Comparison of ENCODE assay signal across 8 cellular contexts in genomic region chr2:195564625-195565135, GRCh38.
DNase-seq lines count a peak whose midpoint lies in the region; ATAC-seq and TF ChIP-seq lines count a peak whose summit lies in the region.
"Not testable (repeated sequence)": the region's sequence is repeated elsewhere in the genome, so short reads cannot be mapped to it uniquely, and the experiment has no call there.

No MANE protein-coding gene starts in this region.

- H3K4me1 ChIP-seq in Karpas-422 (ENCODE audit: low read length) = peaks cover 55% of the 10 kb centered on the region
- H3K4me1 ChIP-seq in mesenchymal stem cell (ENCODE audit: control insufficient read depth, insufficient read depth, low read depth, low read length) = not testable (repeated sequence)

- DNase-seq in CD4-positive, alpha-beta T cell; Karpas-422; T-helper 2 cell treated with Interferon-gamma antibody and Interleukin-4, amounts not matched to agents 5 μg/mL and 100 μg/mL, for 36 hours (ENCODE audit: low spot score); activated CD8-positive, alpha-beta memory T cell treated with anti-CD3 and anti-CD28 coated beads, Interleukin-2, amount 10 ng/mL, durations not matched to agents 7 days and 5 days; effector memory CD8-positive, alpha-beta T cell; mesenchymal stem cell: not testable (repeated sequence)

- H3K9me2 ChIP-seq in Karpas-422 (replicated peaks; ENCODE audit: insufficient read depth, low read length) = not testable (repeated sequence)

- H2BK120ac ChIP-seq in mesenchymal stem cell (ENCODE audit: low read depth, low read length) = not testable (repeated sequence)

- H3K9ac ChIP-seq in Karpas-422 (ENCODE audit: low read length) = not testable (repeated sequence)
- peak overlapping the region; percentile 65 for H3K9ac ChIP-seq in mesenchymal stem cell (ENCODE audit: low read length)

- peak overlapping the region; percentile 85 for H2AFZ ChIP-seq in Karpas-422 (ENCODE audit: low read length)
- not testable (repeated sequence) for H2AFZ ChIP-seq in mesenchymal stem cell (ENCODE audit: low read depth, low read length)

- H3K36me3 Mint-ChIP-seq in CD4-positive, alpha-beta T cell (ENCODE audit: low read depth); T-helper 2 cell treated with Interferon-gamma antibody and Interleukin-4, amounts not matched to agents 5 μg/mL and 100 μg/mL, for 36 hours (ENCODE audit: low read depth); activated CD8-positive, alpha-beta memory T cell treated with anti-CD3 and anti-CD28 coated beads, Interleukin-2, amount 10 ng/mL, durations not matched to agents 7 days and 5 days; activated naive CD4-positive, alpha-beta T cell treated with anti-CD3 and anti-CD28 coated beads, Interleukin-2, amount 50 U/mL, for 24 hours; effector memory CD8-positive, alpha-beta T cell (ENCODE audit: insufficient read depth); stimulated activated memory B cell treated with anti-CD40 and anti-IgM and Interleukin-4, amounts not matched to agents 10 μg/mL and 1 μg/mL and 100 μg/mL, for 72 hours: not testable (repeated sequence)

- not testable (repeated sequence) for H2AK5ac ChIP-seq in mesenchymal stem cell (ENCODE audit: low read length, severe bottlenecking)

- not testable (repeated sequence) for H3K23ac ChIP-seq in mesenchymal stem cell (ENCODE audit: low read length in 2 of 2)

- H3K4ac ChIP-seq in mesenchymal stem cell (ENCODE audit: low read depth in 1 of 2, low read length in 2 of 2) = not testable (repeated sequence)

- H3K27ac Mint-ChIP-seq in CD4-positive, alpha-beta T cell = peak overlapping the region; percentile 94
- peak overlapping the region; percentile 93 for H3K27ac Mint-ChIP-seq in T-helper 2 cell treated with Interferon-gamma antibody and Interleukin-4, amounts not matched to agents 5 μg/mL and 100 μg/mL, for 36 hours
- peak overlapping the region; percentile 93 for H3K27ac Mint-ChIP-seq in activated CD8-positive, alpha-beta memory T cell treated with anti-CD3 and anti-CD28 coated beads, Interleukin-2, amount 10 ng/mL, durations not matched to agents 7 days and 5 days
- H3K27ac Mint-ChIP-seq in activated naive CD4-positive, alpha-beta T cell treated with anti-CD3 and anti-CD28 coated beads, Interleukin-2, amount 50 U/mL, for 24 hours = peak overlapping the region; percentile 93
- peak overlapping the region; percentile 66 to 97 for H3K27ac Mint-ChIP-seq in effector memory CD8-positive, alpha-beta T cell
- H3K27ac Mint-ChIP-seq in stimulated activated memory B cell treated with anti-CD40 and anti-IgM and Interleukin-4, amounts not matched to agents 10 μg/mL and 1 μg/mL and 100 μg/mL, for 72 hours = peak overlapping the region; percentile 90

- 98% methylated on average over 8 of the region's 8 CpGs for WGBS in mesenchymal stem cell

- not testable (repeated sequence) for H4K20me1 ChIP-seq in Karpas-422 (ENCODE audit: insufficient read depth, low read depth, low read length)

- not testable (repeated sequence) for H3K27me3 Mint-ChIP-seq in CD4-positive, alpha-beta T cell; T-helper 2 cell treated with Interferon-gamma antibody and Interleukin-4, amounts not matched to agents 5 μg/mL and 100 μg/mL, for 36 hours (ENCODE audit: low read depth); activated CD8-positive, alpha-beta memory T cell treated with anti-CD3 and anti-CD28 coated beads, Interleukin-2, amount 10 ng/mL, durations not matched to agents 7 days and 5 days; activated naive CD4-positive, alpha-beta T cell treated with anti-CD3 and anti-CD28 coated beads, Interleukin-2, amount 50 U/mL, for 24 hours; effector memory CD8-positive, alpha-beta T cell; stimulated activated memory B cell treated with anti-CD40 and anti-IgM and Interleukin-4, amounts not matched to agents 10 μg/mL and 1 μg/mL and 100 μg/mL, for 72 hours

- not testable (repeated sequence) for H2BK12ac ChIP-seq in mesenchymal stem cell (ENCODE audit: low read length in 2 of 2)

- H3K27ac ChIP-seq in CD4-positive, alpha-beta T cell (ENCODE audit: low read depth, low read length) = peak overlapping the region; percentile 17
- peak overlapping the region; percentile 81 for H3K27ac ChIP-seq in Karpas-422 (ENCODE audit: low read length)
- not testable (repeated sequence) for H3K27ac ChIP-seq in mesenchymal stem cell (ENCODE audit: low read length, poor library complexity, severe bottlenecking)

- intact Hi-C loops in CD4-positive, alpha-beta T cell (cut with DNase I, micrococcal nuclease) = loop anchor here in 1 of 2 experiments (5.0 kb wide), 1 partner anchor 67 kb away; no protein-coding TSS in a partner anchor

- not testable (repeated sequence) for H4K91ac ChIP-seq in mesenchymal stem cell (ENCODE audit: low read length)

- H3K14ac ChIP-seq in mesenchymal stem cell (ENCODE audit: low read length in 2 of 2) = not testable (repeated sequence)

- CTCF ChIA-PET in CD4-positive, alpha-beta T cell (lab: Charles Lee) = interaction anchor here (1.0 to 2.6 kb wide), 2 partner anchors 31 to 96 kb away, joined by 3 to 10 read pairs; no protein-coding TSS in a partner anchor
- CTCF ChIA-PET in activated CD8-positive, alpha-beta memory T cell treated with anti-CD3 and anti-CD28 coated beads, Interleukin-2, amount 10 ng/mL, durations not matched to agents 7 days and 5 days (lab: Charles Lee) = interaction anchor here (0.6 to 2.1 kb wide), 3 partner anchors 11 to 95 kb away, joined by 3 to 14 read pairs (median 9); no protein-coding TSS in a partner anchor

- not testable (repeated sequence) for H3K79me2 ChIP-seq in Karpas-422 (ENCODE audit: low read length)

- H3K9me3 Mint-ChIP-seq in CD4-positive, alpha-beta T cell; T-helper 2 cell treated with Interferon-gamma antibody and Interleukin-4, amounts not matched to agents 5 μg/mL and 100 μg/mL, for 36 hours; activated CD8-positive, alpha-beta memory T cell treated with anti-CD3 and anti-CD28 coated beads, Interleukin-2, amount 10 ng/mL, durations not matched to agents 7 days and 5 days (ENCODE audit: low read depth); activated naive CD4-positive, alpha-beta T cell treated with anti-CD3 and anti-CD28 coated beads, Interleukin-2, amount 50 U/mL, for 24 hours; effector memory CD8-positive, alpha-beta T cell; stimulated activated memory B cell treated with anti-CD40 and anti-IgM and Interleukin-4, amounts not matched to agents 10 μg/mL and 1 μg/mL and 100 μg/mL, for 72 hours: not testable (repeated sequence)

- H3K4me3 ChIP-seq in Karpas-422 (ENCODE audit: low read length); mesenchymal stem cell (ENCODE audit: insufficient read depth in 1 of 2, low read depth in 1 of 2, low read length in 2 of 2): not testable (repeated sequence)

- not testable (repeated sequence) for H3K9me3 ChIP-seq in CD4-positive, alpha-beta T cell (ENCODE audit: control insufficient read depth, low read length); Karpas-422 (ENCODE audit: low read length); mesenchymal stem cell (ENCODE audit: control insufficient read depth, low read length)

- not testable (repeated sequence) for H3K36me3 ChIP-seq in Karpas-422 (ENCODE audit: insufficient read depth, low read length); mesenchymal stem cell (ENCODE audit: control insufficient read depth in 1 of 2, insufficient read depth in 2 of 2, low read depth in 1 of 2, low read length in 2 of 2)

- not testable (repeated sequence) for H2BK15ac ChIP-seq in mesenchymal stem cell (ENCODE audit: low read depth, poor library complexity, severe bottlenecking)

- H3K27me3 ChIP-seq in CD4-positive, alpha-beta T cell (ENCODE audit: control insufficient read depth, insufficient read depth, low read length); Karpas-422 (ENCODE audit: low read length); mesenchymal stem cell (ENCODE audit: control insufficient read depth in 1 of 2, insufficient read depth in 1 of 2, low read length in 2 of 2): not testable (repeated sequence)

- H3K4me3 Mint-ChIP-seq in CD4-positive, alpha-beta T cell = peak overlapping the region; percentile 7
- H3K4me3 Mint-ChIP-seq in T-helper 2 cell treated with Interferon-gamma antibody and Interleukin-4, amounts not matched to agents 5 μg/mL and 100 μg/mL, for 36 hours = peak overlapping the region; percentile 64
- H3K4me3 Mint-ChIP-seq in activated CD8-positive, alpha-beta memory T cell treated with anti-CD3 and anti-CD28 coated beads, Interleukin-2, amount 10 ng/mL, durations not matched to agents 7 days and 5 days = peak overlapping the region; percentile 32
- H3K4me3 Mint-ChIP-seq in activated naive CD4-positive, alpha-beta T cell treated with anti-CD3 and anti-CD28 coated beads, Interleukin-2, amount 50 U/mL, for 24 hours; stimulated activated memory B cell treated with anti-CD40 and anti-IgM and Interleukin-4, amounts not matched to agents 10 μg/mL and 1 μg/mL and 100 μg/mL, for 72 hours: not testable (repeated sequence)
- peak overlapping the region in 1 of 2 donors; percentile 84 for H3K4me3 Mint-ChIP-seq in effector memory CD8-positive, alpha-beta T cell

- H4K8ac ChIP-seq in mesenchymal stem cell (ENCODE audit: low read length) = not testable (repeated sequence)

- not testable (repeated sequence) for H3K79me1 ChIP-seq in mesenchymal stem cell (replicated peaks; ENCODE audit: low read length, poor library complexity, severe bottlenecking)

- H2BK5ac ChIP-seq in mesenchymal stem cell (ENCODE audit: low read depth, low read length, poor library complexity, severe bottlenecking) = not testable (repeated sequence)

- not testable (repeated sequence) for ATAC-seq in CD4-positive, alpha-beta T cell (ENCODE audit: poor library complexity); activated CD8-positive, alpha-beta memory T cell treated with anti-CD3 and anti-CD28 coated beads, Interleukin-2, amount 10 ng/mL, durations not matched to agents 7 days and 5 days; effector memory CD8-positive, alpha-beta T cell (replicated peaks); stimulated activated memory B cell treated with anti-CD40 and anti-IgM and Interleukin-4, amounts not matched to agents 10 μg/mL and 1 μg/mL and 100 μg/mL, for 72 hours

- not testable (repeated sequence) for H3K4me2 ChIP-seq in Karpas-422 (ENCODE audit: low read depth, low read length, poor library complexity, severe bottlenecking); mesenchymal stem cell (ENCODE audit: low read length, poor library complexity, severe bottlenecking)

- POLR2A ChIA-PET in CD4-positive, alpha-beta T cell (lab: Charles Lee) = interaction anchor here (1.1 to 2.0 kb wide), 7 partner anchors 29 to 96 kb away, joined by 3 to 9 read pairs (median 5); partner anchors contain the start of gene SLC39A10

- not testable (repeated sequence) for H3K18ac ChIP-seq in mesenchymal stem cell (ENCODE audit: low read depth in 1 of 2, low read length in 2 of 2)

- H3K4me1 Mint-ChIP-seq in CD4-positive, alpha-beta T cell (ENCODE audit: low read depth) = peaks cover 64% of the 10 kb centered on the region
- peaks cover 45% of the 10 kb centered on the region for H3K4me1 Mint-ChIP-seq in T-helper 2 cell treated with Interferon-gamma antibody and Interleukin-4, amounts not matched to agents 5 μg/mL and 100 μg/mL, for 36 hours (ENCODE audit: low read depth)
- peaks cover 54% of the 10 kb centered on the region for H3K4me1 Mint-ChIP-seq in activated CD8-positive, alpha-beta memory T cell treated with anti-CD3 and anti-CD28 coated beads, Interleukin-2, amount 10 ng/mL, durations not matched to agents 7 days and 5 days
- peaks cover 62% of the 10 kb centered on the region for H3K4me1 Mint-ChIP-seq in activated naive CD4-positive, alpha-beta T cell treated with anti-CD3 and anti-CD28 coated beads, Interleukin-2, amount 50 U/mL, for 24 hours
- H3K4me1 Mint-ChIP-seq in effector memory CD8-positive, alpha-beta T cell (ENCODE audit: low read depth in 2 of 2) = peaks cover 31 to 46% of the 10 kb centered on the region in 2 donors
- peaks cover 28% of the 10 kb centered on the region for H3K4me1 Mint-ChIP-seq in stimulated activated memory B cell treated with anti-CD40 and anti-IgM and Interleukin-4, amounts not matched to agents 10 μg/mL and 1 μg/mL and 100 μg/mL, for 72 hours

- TF ChIP-seq CTCF in CD4-positive, alpha-beta T cell (IDR thresholded peaks at IDR 0.05) = not testable (repeated sequence)
